ENCODE assay signal across 8 cellular contexts in genomic region chr4:76252271-76252653, GRCh38. TPM values are rescaled to one million over a fixed set of nuclear protein-coding genes. Genes with fewer than 3 reads are reported as not detected.
DNase-seq lines count a peak whose midpoint lies in the region; TF ChIP-seq lines count a peak whose summit lies in the region.
"Had no signal": no experiment of that assay in that cellular context is flagged by ENCODE, and none has a peak within 500 bp of the region (broad histone marks: within the 10 kb centered on the region; RNA-seq: fewer than 3 reads in every experiment).

No MANE protein-coding gene starts in this region.

- no peaks in the 10 kb centered on the region for H3K36me3 Mint-ChIP-seq in mesothelial cell of epicardium
- H3K36me3 Mint-ChIP-seq in activated CD4-positive, alpha-beta memory T cell treated with anti-CD3 and anti-CD28 coated beads for 36 hours: no peaks in the 10 kb centered on the region

- no peak overlapping the region for H3K9ac ChIP-seq in HUES48 (ENCODE audit: low read depth, low read length)
- peak overlapping the region in 1 of 2 donors; percentile 63 for H3K9ac ChIP-seq in stomach smooth muscle (ENCODE audit: low read length in 2 of 2)
- no peak overlapping the region for H3K9ac ChIP-seq in colonic mucosa (ENCODE audit: low read depth in 2 of 2, low read length in 2 of 2)

- H3K27ac ChIP-seq in HUES48 (ENCODE audit: low read depth, low read length) (no peak overlapping the region), breast epithelium (peak overlapping the region; percentile 80 to 89), stomach smooth muscle (ENCODE audit: low read length) (no peak overlapping the region), colonic mucosa (no peak overlapping the region)

- TF ChIP-seq CTCF in breast epithelium (IDR thresholded peaks at IDR 0.05) (no peak), mesothelial cell of epicardium (IDR thresholded peaks at IDR 0.05; ENCODE audit: unreplicated experiment) (no peak), colonic mucosa (IDR thresholded peaks at IDR 0.05) (no peak)

- H3K4me1 Mint-ChIP-seq in mesothelial cell of epicardium: peaks cover 6% of the 10 kb centered on the region
- peaks cover 8% of the 10 kb centered on the region for H3K4me1 Mint-ChIP-seq in activated CD4-positive, alpha-beta memory T cell treated with anti-CD3 and anti-CD28 coated beads for 36 hours (ENCODE audit: low read depth)

- H3K4me3 ChIP-seq in HUES48 (ENCODE audit: low read depth, low read length) (peak overlapping the region; percentile 64), breast epithelium (peak overlapping the region in 2 of 3 donors; percentile 74 to 77), stomach smooth muscle (ENCODE audit: low read length in 2 of 2) (peak overlapping the region; percentile 59 to 85), colonic mucosa (no peak overlapping the region)

- no peaks in the 10 kb centered on the region for H3K9me3 Mint-ChIP-seq in mesothelial cell of epicardium
- no peaks in the 10 kb centered on the region for H3K9me3 Mint-ChIP-seq in activated CD4-positive, alpha-beta memory T cell treated with anti-CD3 and anti-CD28 coated beads for 36 hours
- H3K9me3 Mint-ChIP-seq: activated T-helper 2 cell treated with anti-CD3 and anti-CD28 coated beads, Interferon-gamma antibody, Interleukin-2, Interleukin-4, amounts not matched to agents 10 μg/mL and 5 μg/mL and 100 μg/mL, durations not matched to agents 14 hours and 24 hours and 36 hours had no signal

- DNase-seq in breast epithelium (ENCODE audit: low spot score in 2 of 2): no peak
- no peak for DNase-seq in mesothelial cell of epicardium (ENCODE audit: low spot score in 2 of 2, unreplicated experiment in 2 of 2)
- no peak for DNase-seq in activated CD4-positive, alpha-beta memory T cell treated with anti-CD3 and anti-CD28 coated beads for 36 hours
- DNase-seq in colonic mucosa: no peak
- DNase-seq in RPMI8226: no peak

- no peaks in the 10 kb centered on the region for H3K36me3 ChIP-seq in HUES48 (ENCODE audit: control insufficient read depth, insufficient read depth, low read length)
- H3K36me3 ChIP-seq in breast epithelium: no peaks in the 10 kb centered on the region
- no peaks in the 10 kb centered on the region for H3K36me3 ChIP-seq in stomach smooth muscle (ENCODE audit: control insufficient read depth in 2 of 2, insufficient read depth in 2 of 2, low read length in 2 of 2)
- no peaks in the 10 kb centered on the region for H3K36me3 ChIP-seq in colonic mucosa

- H3K27ac Mint-ChIP-seq in mesothelial cell of epicardium: no peak overlapping the region
- no peak overlapping the region for H3K27ac Mint-ChIP-seq in activated CD4-positive, alpha-beta memory T cell treated with anti-CD3 and anti-CD28 coated beads for 36 hours
- H3K27ac Mint-ChIP-seq: activated T-helper 2 cell treated with anti-CD3 and anti-CD28 coated beads, Interferon-gamma antibody, Interleukin-2, Interleukin-4, amounts not matched to agents 10 μg/mL and 5 μg/mL and 100 μg/mL, durations not matched to agents 14 hours and 24 hours and 36 hours had no signal

- CTCF ChIA-PET in activated CD4-positive, alpha-beta memory T cell treated with anti-CD3 and anti-CD28 coated beads for 36 hours (lab: Charles Lee): interaction anchor here (1.1 to 2.1 kb wide), 2 partner anchors 73 to 126 kb away, joined by 3 to 10 read pairs; no protein-coding TSS in a partner anchor

- H3K9me3 ChIP-seq in HUES48 (ENCODE audit: control insufficient read depth, insufficient read depth, low read length) (no peaks in the 10 kb centered on the region), breast epithelium (no peaks in the 10 kb centered on the region), stomach smooth muscle (ENCODE audit: control insufficient read depth in 2 of 2, low read length in 2 of 2) (no peaks in the 10 kb centered on the region), colonic mucosa (no peaks in the 10 kb centered on the region)

- H3K27me3 ChIP-seq in HUES48 (ENCODE audit: control insufficient read depth, insufficient read depth, low read length) (peaks cover 25% of the 10 kb centered on the region), breast epithelium (no peaks in the 10 kb centered on the region), stomach smooth muscle (ENCODE audit: control insufficient read depth in 1 of 2, insufficient read depth in 2 of 2, low read length in 2 of 2) (no peaks in the 10 kb centered on the region), colonic mucosa (no peaks in the 10 kb centered on the region)

- intact Hi-C loops in breast epithelium (cut with DNase I; ENCODE audit: low total_unique reads): no loop called here
- intact Hi-C loops in activated CD4-positive, alpha-beta memory T cell treated with anti-CD3 and anti-CD28 coated beads for 36 hours (cut with micrococcal nuclease): loop anchor here (5.0 kb wide), 3 partner anchors 55 to 125 kb away; partner anchors contain the start of gene STBD1
- intact Hi-C loops in colonic mucosa (cut with DNase I): loop anchor here (5.0 kb wide), 2 partner anchors 55 to 125 kb away; partner anchors contain the start of gene STBD1

- TF ChIP-seq POLR2A in breast epithelium (IDR thresholded peaks at IDR 0.05): no peak

- H3K4me1 ChIP-seq in HUES48 (ENCODE audit: control insufficient read depth, insufficient read depth, low read length) (peaks cover 9% of the 10 kb centered on the region), breast epithelium (no peaks in the 10 kb centered on the region), stomach smooth muscle (ENCODE audit: control insufficient read depth, insufficient read depth, low read length) (peaks cover 13% of the 10 kb centered on the region), colonic mucosa (no peaks in the 10 kb centered on the region)

- peak overlapping the region; percentile 74 for H3K4me3 Mint-ChIP-seq in mesothelial cell of epicardium
- H3K4me3 Mint-ChIP-seq in activated CD4-positive, alpha-beta memory T cell treated with anti-CD3 and anti-CD28 coated beads for 36 hours: no peak overlapping the region

- POLR2A ChIA-PET in activated CD4-positive, alpha-beta memory T cell treated with anti-CD3 and anti-CD28 coated beads for 36 hours (lab: Charles Lee): no interaction called here

- peaks cover 51% of the 10 kb centered on the region for H3K27me3 Mint-ChIP-seq in mesothelial cell of epicardium (ENCODE audit: low read depth)
- peaks cover 54% of the 10 kb centered on the region for H3K27me3 Mint-ChIP-seq in activated CD4-positive, alpha-beta memory T cell treated with anti-CD3 and anti-CD28 coated beads for 36 hours

RNA-seq across cellular contexts. Expression of gene FAM47E, which starts 0.7 kb away (rescaled TPM):
- total RNA-seq in breast epithelium (10 to 100 TPM in 1 of 3 donors, 1 to 10 TPM in 2; 6.1 to 17.9 (median 9.5) TPM), mesothelial cell of epicardium (1.2 to 2.6 TPM (median 2.3 TPM) in 3 replicates), colonic mucosa (1 to 10 TPM; 3.9 to 4.8 TPM)
- not detected for total RNA-seq in activated CD4-positive, alpha-beta memory T cell treated with anti-CD3 and anti-CD28 coated beads for 36 hours
- total RNA-seq: activated T-helper 2 cell treated with anti-CD3 and anti-CD28 coated beads, Interferon-gamma antibody, Interleukin-2, Interleukin-4, amounts not matched to agents 10 μg/mL and 5 μg/mL and 100 μg/mL, durations not matched to agents 14 hours and 24 hours and 36 hours had no signal

RNA-seq across cellular contexts. Expression of gene SCARB2, which starts 38.6 kb away (rescaled TPM):
- total RNA-seq in breast epithelium (100 to 1,000 TPM; 148 to 231 (median 160) TPM), mesothelial cell of epicardium (97.0 to 106 TPM (median 97.6 TPM) in 3 replicates), colonic mucosa (100 to 1,000 TPM; 156 to 164 TPM)
- 1 to 10 TPM; 7.0 to 8.2 TPM for total RNA-seq in activated CD4-positive, alpha-beta memory T cell treated with anti-CD3 and anti-CD28 coated beads for 36 hours

RNA-seq across cellular contexts. Expression of gene STBD1, which starts 54.3 kb away (rescaled TPM):
- total RNA-seq in breast epithelium: 10 to 100 TPM in 1 of 3 donors, 1 to 10 TPM in 2; 7.3 to 24.0 (median 8.8) TPM
- total RNA-seq in mesothelial cell of epicardium: 1.7 to 2.2 TPM (median 2.0 TPM) in 3 replicates
- total RNA-seq in activated CD4-positive, alpha-beta memory T cell treated with anti-CD3 and anti-CD28 coated beads for 36 hours: under 1 TPM; 0.63 to 0.67 TPM
- 10 to 100 TPM; 11.8 to 39.2 TPM for total RNA-seq in colonic mucosa

Comparison
In these comparisons a context has a peak if more than half of its experiments do, and no peak if none do; other contexts are left out.
1. H3K27ac ChIP-seq: peak in breast epithelium (2 of 2); none in HUES48 (single experiment), stomach smooth muscle (single experiment) and colonic mucosa (single experiment).
2. RNA of gene SCARB2, which starts 38.6 kb away (total RNA-seq): 156 to 164 TPM in colonic mucosa, 148 to 231 TPM in breast epithelium and 97.0 to 106 TPM in mesothelial cell of epicardium; 7.0 to 8.2 TPM in activated CD4-positive, alpha-beta memory T cell treated with anti-CD3 and anti-CD28 coated beads for 36 hours; every median in the first group is over 10 times any median in the second.